In genomic region chr20:21159658-21160380, GRCh38 we compare ENCODE assay signal across 1 cellular context.
TF ChIP-seq lines count a peak whose summit lies in the region.

No MANE protein-coding gene starts in this region.

TF ChIP-seq in IMR-90, 13 proteins besides CTCF, POLR2A, EP300 and RAD21:
- TF ChIP-seq FOS (IDR thresholded peaks at IDR 0.05; ENCODE audit: low read depth, low read length) = no peak
- no peak for TF ChIP-seq NFE2L2 (IDR thresholded peaks at IDR 0.05; ENCODE audit: low read depth, low read length)
- TF ChIP-seq CHD1 (IDR thresholded peaks at IDR 0.05; ENCODE audit: low read depth, low read length) = no peak
- TF ChIP-seq, protein P1, sequence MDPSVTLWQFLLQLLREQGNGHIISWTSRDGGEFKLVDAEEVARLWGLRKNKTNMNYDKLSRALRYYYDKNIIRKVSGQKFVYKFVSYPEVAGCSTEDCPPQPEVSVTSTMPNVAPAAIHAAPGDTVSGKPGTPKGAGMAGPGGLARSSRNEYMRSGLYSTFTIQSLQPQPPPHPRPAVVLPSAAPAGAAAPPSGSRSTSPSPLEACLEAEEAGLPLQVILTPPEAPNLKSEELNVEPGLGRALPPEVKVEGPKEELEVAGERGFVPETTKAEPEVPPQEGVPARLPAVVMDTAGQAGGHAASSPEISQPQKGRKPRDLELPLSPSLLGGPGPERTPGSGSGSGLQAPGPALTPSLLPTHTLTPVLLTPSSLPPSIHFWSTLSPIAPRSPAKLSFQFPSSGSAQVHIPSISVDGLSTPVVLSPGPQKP (IDR thresholded peaks at IDR 0.05; ENCODE audit: borderline replicate concordance, low read depth, low read length) = no peak
- no peak for TF ChIP-seq MAZ (IDR thresholded peaks at IDR 0.05; ENCODE audit: borderline replicate concordance, low read depth, low read length)
- TF ChIP-seq SMC3 (IDR thresholded peaks at IDR 0.05; ENCODE audit: low read depth, low read length) = no peak
- no peak for TF ChIP-seq BHLHE40 (IDR thresholded peaks at IDR 0.05; ENCODE audit: low read depth, low read length)
- no peak for TF ChIP-seq CEBPB (IDR thresholded peaks at IDR 0.05; ENCODE audit: low read depth, low read length)
- TF ChIP-seq MAFK (IDR thresholded peaks at IDR 0.05; ENCODE audit: low read depth, low read length) = no peak
- TF ChIP-seq RCOR1 (IDR thresholded peaks at IDR 0.05; ENCODE audit: insufficient replicate concordance, low read length) = no peak
- TF ChIP-seq MXI1 (IDR thresholded peaks at IDR 0.05; ENCODE audit: borderline replicate concordance, low read depth, low read length) = no peak
- TF ChIP-seq RFX5 (IDR thresholded peaks at IDR 0.05; ENCODE audit: low read depth, low read length) = no peak
- TF ChIP-seq USF2 (IDR thresholded peaks at IDR 0.05; ENCODE audit: low read depth, low read length) = no peak
